In genomic region chr19:16627194-16627927, GRCh38 we compare ENCODE assay signal across 7 cellular contexts. TPM values are rescaled to one million over a fixed set of nuclear protein-coding genes. Genes with fewer than 3 reads are reported as not detected.
A peak's percentile ranks its signal among the peaks of the same experiment; 100 is the strongest.
DNase-seq lines count a peak whose midpoint lies in the region; ATAC-seq and TF ChIP-seq lines count a peak whose summit lies in the region.

No MANE protein-coding gene starts in this region.

- peak; percentile 5 for ATAC-seq in GM21423 (IDR thresholded peaks at IDR 0.05; ENCODE audit: unreplicated experiment)

- H3K4me2 ChIP-seq in MM.1S (ENCODE audit: low read depth, low read length): peak overlapping the region; percentile 91

- peaks cover 0 to 8% (median 4%) of the 10 kb centered on the region in 3 donors for H3K36me3 Mint-ChIP-seq in immature natural killer cell
- H3K36me3 Mint-ChIP-seq in stimulated activated naive CD8-positive, alpha-beta T cell treated with anti-CD3 and anti-CD28 coated beads, Interleukin-15, Interleukin-2, amounts not matched to agents 100 ng/mL and 50 ng/mL, for 24 hours (ENCODE audit: low read depth): peaks cover 31% of the 10 kb centered on the region

- peaks cover 5 to 7% (median 5%) of the 10 kb centered on the region in 3 donors for H3K27me3 Mint-ChIP-seq in immature natural killer cell (ENCODE audit: low read depth in 3 of 3)
- H3K27me3 Mint-ChIP-seq in stimulated activated naive CD8-positive, alpha-beta T cell treated with anti-CD3 and anti-CD28 coated beads, Interleukin-15, Interleukin-2, amounts not matched to agents 100 ng/mL and 50 ng/mL, for 24 hours: no peaks in the 10 kb centered on the region

- H3K36me3 ChIP-seq in MM.1S (replicated peaks; ENCODE audit: insufficient read depth, low read length) (no peaks in the 10 kb centered on the region; the same call in 1 of the 2 replicates), ascending aorta (peaks cover 0 to 5% of the 10 kb centered on the region in 2 donors)

- intact Hi-C loops in ascending aorta (cut with DNase I): no loop called here

- H3K9ac ChIP-seq in MM.1S (ENCODE audit: low read length): peak overlapping the region; percentile 90

- H3K4me3 Mint-ChIP-seq in immature natural killer cell: peak overlapping the region; percentile 88 to 90 (median 88)
- H3K4me3 Mint-ChIP-seq in stimulated activated naive CD8-positive, alpha-beta T cell treated with anti-CD3 and anti-CD28 coated beads, Interleukin-15, Interleukin-2, amounts not matched to agents 100 ng/mL and 50 ng/mL, for 24 hours: peak overlapping the region; percentile 94

- DNase-seq in MM.1S (no peak), ascending aorta (ENCODE audit: low spot score in 2 of 2) (no peak), immature natural killer cell (peak in 2 of 3 donors; percentile 7 to 9), COR-L47 (lab: John Stamatoyannopoulos, UW) (no peak), GM13976 (ENCODE audit: low spot score) (no peak)

- TF ChIP-seq CTCF in MM.1S (IDR thresholded peaks at IDR 0.05; ENCODE audit: low read length) (no peak), ascending aorta (IDR thresholded peaks at IDR 0.05) (no peak), GM13976 (IDR thresholded peaks at IDR 0.05; ENCODE audit: borderline replicate concordance, control extremely low read depth, extremely low read depth, insufficient read depth, missing control alignments) (no peak)

- peak overlapping the region; percentile 82 to 93 (median 88) for H3K27ac Mint-ChIP-seq in immature natural killer cell
- peak overlapping the region; percentile 85 for H3K27ac Mint-ChIP-seq in stimulated activated naive CD8-positive, alpha-beta T cell treated with anti-CD3 and anti-CD28 coated beads, Interleukin-15, Interleukin-2, amounts not matched to agents 100 ng/mL and 50 ng/mL, for 24 hours

- peaks cover 38 to 48% of the 10 kb centered on the region in 2 donors for H3K4me1 Mint-ChIP-seq in immature natural killer cell
- H3K4me1 Mint-ChIP-seq in stimulated activated naive CD8-positive, alpha-beta T cell treated with anti-CD3 and anti-CD28 coated beads, Interleukin-15, Interleukin-2, amounts not matched to agents 100 ng/mL and 50 ng/mL, for 24 hours (ENCODE audit: low read depth): peaks cover 47% of the 10 kb centered on the region

- no peak overlapping the region for H2AFZ ChIP-seq in MM.1S (ENCODE audit: low read length)

- H3K79me2 ChIP-seq in MM.1S (ENCODE audit: low read length): peaks cover 67% of the 10 kb centered on the region

- H3K9me2 ChIP-seq in MM.1S (replicated peaks; ENCODE audit: insufficient read depth, low read length): no peaks in the 10 kb centered on the region

- H3K4me1 ChIP-seq in MM.1S (ENCODE audit: low read length): peaks cover 44% of the 10 kb centered on the region
- peaks cover 7 to 17% of the 10 kb centered on the region in 2 donors for H3K4me1 ChIP-seq in ascending aorta

- peak overlapping the region; percentile 43; the same call in 1 of the 2 replicates for H3K27ac ChIP-seq in MM.1S (ENCODE audit: low read length)
- peak overlapping the region; percentile 78 to 87 for H3K27ac ChIP-seq in ascending aorta

- H3K9me3 ChIP-seq in MM.1S (replicated peaks; ENCODE audit: insufficient read depth, low read length) (no peaks in the 10 kb centered on the region), ascending aorta (no peaks in the 10 kb centered on the region)

- H3F3A ChIP-seq in MM.1S (ENCODE audit: insufficient read depth, low read length): peaks cover 33% of the 10 kb centered on the region

- H3K4me3 ChIP-seq in MM.1S (ENCODE audit: low read length): peak overlapping the region; percentile 97
- peak overlapping the region; percentile 95 to 97 for H3K4me3 ChIP-seq in ascending aorta

- no peaks in the 10 kb centered on the region for H3K9me3 Mint-ChIP-seq in immature natural killer cell
- no peaks in the 10 kb centered on the region for H3K9me3 Mint-ChIP-seq in stimulated activated naive CD8-positive, alpha-beta T cell treated with anti-CD3 and anti-CD28 coated beads, Interleukin-15, Interleukin-2, amounts not matched to agents 100 ng/mL and 50 ng/mL, for 24 hours

- H3K27me3 ChIP-seq in MM.1S (replicated peaks; ENCODE audit: insufficient read depth, low read length) (no peaks in the 10 kb centered on the region), ascending aorta (no peaks in the 10 kb centered on the region)

- in situ Hi-C loops in GM13976 (cut with MboI; ENCODE audit: low sequenced_read_pairs, unreplicated experiment): no loop called here

- H4K20me1 ChIP-seq in MM.1S (ENCODE audit: insufficient read depth, low read length): peaks cover 34% of the 10 kb centered on the region

RNA-seq across cellular contexts. Expression of gene MED26, which starts 0.6 kb away (rescaled TPM):
- total RNA-seq in ascending aorta: 3.5 TPM
- 1 to 10 TPM; 1.2 to 5.3 (median 2.0) TPM for polyA plus RNA-seq in immature natural killer cell

RNA-seq across cellular contexts. Expression of gene SMIM7, which starts 32.6 kb away (rescaled TPM):
- 16.7 TPM for total RNA-seq in ascending aorta
- polyA plus RNA-seq in immature natural killer cell: 10 to 100 TPM; 66.3 to 82.2 (median 67.7) TPM

RNA-seq across cellular contexts. Expression of gene TMEM38A, which starts 33.6 kb away (rescaled TPM):
- 0.75 TPM for total RNA-seq in ascending aorta
- polyA plus RNA-seq in immature natural killer cell: 1 to 10 TPM in 2 of 3 donors, under 1 TPM in 1; 0.78 to 3.2 (median 1.5) TPM

RNA-seq across cellular contexts. Expression of gene SLC35E1, which starts 55.1 kb away (rescaled TPM):
- 56.3 TPM for total RNA-seq in ascending aorta
- 10 to 100 TPM; 14.9 to 21.8 (median 20.1) TPM for polyA plus RNA-seq in immature natural killer cell

Comparison
In these comparisons a context has a peak if more than half of its experiments do, and no peak if none do; other contexts are left out.
1. DNase-seq: peak in immature natural killer cell (2 of 3); none in MM.1S (single experiment), ascending aorta (0 of 2), COR-L47 (single experiment) and GM13976 (single experiment).